In genomic region chr11:104256525-104256924, GRCh38 we compare ENCODE assay signal across 1 cellular context.
TF ChIP-seq lines count a peak whose summit lies in the region.

No MANE protein-coding gene starts in this region.

TF ChIP-seq in HepG2, 621 proteins besides CTCF, POLR2A, EP300 and RAD21 (continued from another document):
- TF ChIP-seq NONO (IDR thresholded peaks at IDR 0.05): no peak
- TF ChIP-seq NONO (CRISPR knock-in tag; conservative IDR thresholded peaks at IDR 0.05): no peak
- no peak for TF ChIP-seq ZNF75D (CRISPR knock-in tag; IDR thresholded peaks at IDR 0.05; ENCODE audit: borderline replicate concordance)
- no peak for TF ChIP-seq ZNF687 (CRISPR knock-in tag; IDR thresholded peaks at IDR 0.05)
- TF ChIP-seq, protein P1, sequence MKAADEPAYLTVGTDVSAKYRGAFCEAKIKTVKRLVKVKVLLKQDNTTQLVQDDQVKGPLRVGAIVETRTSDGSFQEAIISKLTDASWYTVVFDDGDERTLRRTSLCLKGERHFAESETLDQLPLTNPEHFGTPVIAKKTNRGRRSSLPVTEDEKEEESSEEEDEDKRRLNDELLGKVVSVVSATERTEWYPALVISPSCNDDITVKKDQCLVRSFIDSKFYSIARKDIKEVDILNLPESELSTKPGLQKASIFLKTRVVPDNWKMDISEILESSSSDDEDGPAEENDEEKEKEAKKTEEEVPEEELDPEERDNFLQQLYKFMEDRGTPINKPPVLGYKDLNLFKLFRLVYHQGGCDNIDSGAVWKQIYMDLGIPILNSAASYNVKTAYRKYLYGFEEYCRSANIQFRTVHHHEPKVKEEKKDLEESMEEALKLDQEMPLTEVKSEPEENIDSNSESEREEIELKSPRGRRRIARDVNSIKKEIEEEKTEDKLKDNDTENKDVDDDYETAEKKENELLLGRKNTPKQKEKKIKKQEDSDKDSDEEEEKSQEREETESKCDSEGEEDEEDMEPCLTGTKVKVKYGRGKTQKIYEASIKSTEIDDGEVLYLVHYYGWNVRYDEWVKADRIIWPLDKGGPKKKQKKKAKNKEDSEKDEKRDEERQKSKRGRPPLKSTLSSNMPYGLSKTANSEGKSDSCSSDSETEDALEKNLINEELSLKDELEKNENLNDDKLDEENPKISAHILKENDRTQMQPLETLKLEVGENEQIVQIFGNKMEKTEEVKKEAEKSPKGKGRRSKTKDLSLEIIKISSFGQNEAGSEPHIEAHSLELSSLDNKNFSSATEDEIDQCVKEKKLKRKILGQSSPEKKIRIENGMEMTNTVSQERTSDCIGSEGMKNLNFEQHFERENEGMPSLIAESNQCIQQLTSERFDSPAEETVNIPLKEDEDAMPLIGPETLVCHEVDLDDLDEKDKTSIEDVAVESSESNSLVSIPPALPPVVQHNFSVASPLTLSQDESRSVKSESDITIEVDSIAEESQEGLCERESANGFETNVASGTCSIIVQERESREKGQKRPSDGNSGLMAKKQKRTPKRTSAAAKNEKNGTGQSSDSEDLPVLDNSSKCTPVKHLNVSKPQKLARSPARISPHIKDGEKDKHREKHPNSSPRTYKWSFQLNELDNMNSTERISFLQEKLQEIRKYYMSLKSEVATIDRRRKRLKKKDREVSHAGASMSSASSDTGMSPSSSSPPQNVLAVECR (CRISPR knock-in tag; IDR thresholded peaks at IDR 0.05; ENCODE audit: borderline replicate concordance): no peak
